In the genomic region with DNA sequence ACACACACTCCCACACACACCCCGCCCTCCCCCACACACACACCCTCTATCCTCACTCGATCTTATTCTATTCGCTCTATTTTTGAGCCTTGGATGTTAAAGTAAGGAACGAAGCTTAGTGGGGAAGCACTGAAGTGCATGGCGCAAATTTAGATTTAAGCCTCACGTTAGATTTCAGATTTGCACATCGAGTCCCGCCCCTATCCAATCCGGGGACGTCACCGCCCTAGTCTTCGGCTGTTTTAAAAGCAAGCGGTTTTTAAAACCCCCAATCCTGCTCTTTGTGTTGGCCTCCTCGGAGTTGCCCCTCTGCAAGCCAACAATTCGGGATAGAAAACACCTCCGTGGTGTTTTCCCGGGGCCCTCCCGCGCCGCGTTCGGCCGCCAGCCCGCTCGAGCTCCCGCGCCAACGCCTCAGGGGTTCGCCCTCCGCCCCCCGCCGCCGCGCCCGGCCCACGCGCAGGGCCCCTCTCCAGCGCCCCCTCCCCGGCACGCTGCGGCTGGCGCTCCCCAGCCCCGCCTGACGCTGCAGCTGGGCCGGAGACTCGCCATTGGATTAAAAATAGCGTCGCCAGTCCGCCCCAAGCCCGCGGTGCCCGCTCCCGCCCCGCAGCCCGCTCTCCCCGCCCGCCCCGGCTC, we compare ENCODE assay signal across 8 cellular contexts. TPM values are rescaled to one million over a fixed set of nuclear protein-coding genes. Genes with fewer than 3 reads are reported as not detected.
DNase-seq lines count a peak whose midpoint lies in the region; ATAC-seq and TF ChIP-seq lines count a peak whose summit lies in the region.

A gene with protein sequence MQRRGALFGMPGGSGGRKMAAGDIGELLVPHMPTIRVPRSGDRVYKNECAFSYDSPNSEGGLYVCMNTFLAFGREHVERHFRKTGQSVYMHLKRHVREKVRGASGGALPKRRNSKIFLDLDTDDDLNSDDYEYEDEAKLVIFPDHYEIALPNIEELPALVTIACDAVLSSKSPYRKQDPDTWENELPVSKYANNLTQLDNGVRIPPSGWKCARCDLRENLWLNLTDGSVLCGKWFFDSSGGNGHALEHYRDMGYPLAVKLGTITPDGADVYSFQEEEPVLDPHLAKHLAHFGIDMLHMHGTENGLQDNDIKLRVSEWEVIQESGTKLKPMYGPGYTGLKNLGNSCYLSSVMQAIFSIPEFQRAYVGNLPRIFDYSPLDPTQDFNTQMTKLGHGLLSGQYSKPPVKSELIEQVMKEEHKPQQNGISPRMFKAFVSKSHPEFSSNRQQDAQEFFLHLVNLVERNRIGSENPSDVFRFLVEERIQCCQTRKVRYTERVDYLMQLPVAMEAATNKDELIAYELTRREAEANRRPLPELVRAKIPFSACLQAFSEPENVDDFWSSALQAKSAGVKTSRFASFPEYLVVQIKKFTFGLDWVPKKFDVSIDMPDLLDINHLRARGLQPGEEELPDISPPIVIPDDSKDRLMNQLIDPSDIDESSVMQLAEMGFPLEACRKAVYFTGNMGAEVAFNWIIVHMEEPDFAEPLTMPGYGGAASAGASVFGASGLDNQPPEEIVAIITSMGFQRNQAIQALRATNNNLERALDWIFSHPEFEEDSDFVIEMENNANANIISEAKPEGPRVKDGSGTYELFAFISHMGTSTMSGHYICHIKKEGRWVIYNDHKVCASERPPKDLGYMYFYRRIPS (plus strand): TSS at position 574 of the 639 bp plus-strand sequence. CDS start 186 bp downstream, outside the sequence.

- ATAC-seq in GM21367 (IDR thresholded peaks at IDR 0.05; ENCODE audit: unreplicated experiment), result peak; percentile 57
- ATAC-seq in activated T-cell treated with anti-CD3 and anti-CD28 coated beads, Interleukin-2, amount 50 U/mL, for 4 hours, result peak; percentile 54 to 73
- peak; percentile 65 to 73 for ATAC-seq in stimulated activated naive B cell treated with anti-CD40 and anti-IgM and Interleukin-4, amounts not matched to agents 10 μg/mL and 1 μg/mL and 100 μg/mL, for 72 hours (replicated peaks)

- peak within 1 kb of the TSS; percentile 76 for H3K9ac ChIP-seq in OCI-LY3 (ENCODE audit: low read length)

- H3K4me3 Mint-ChIP-seq in activated T-cell treated with anti-CD3 and anti-CD28 coated beads, Interleukin-2, amount 50 U/mL, for 4 hours, result peak within 1 kb of the TSS; percentile 92
- peak within 1 kb of the TSS; percentile 89 to 96 for H3K4me3 Mint-ChIP-seq in stimulated activated naive B cell treated with anti-CD40 and anti-IgM and Interleukin-4, amounts not matched to agents 10 μg/mL and 1 μg/mL and 100 μg/mL, for 72 hours

- H3K9me3 ChIP-seq in OCI-LY3 (ENCODE audit: insufficient read depth, low read length) (no peaks in the 10 kb centered on the region), esophagus squamous epithelium (no peaks in the 10 kb centered on the region)

- no peak; the same call in 1 of the 2 replicates for TF ChIP-seq CTCF in OCI-LY3 (IDR thresholded peaks at IDR 0.05; ENCODE audit: low read depth, low read length)
- peak in 2 of 6 experiments; percentile 12 to 35 for TF ChIP-seq CTCF in esophagus squamous epithelium (IDR thresholded peaks at IDR 0.05)

- H3K27ac ChIP-seq in OCI-LY3 (ENCODE audit: low read length), result peak within 1 kb of the TSS; percentile 87
- H3K27ac ChIP-seq in esophagus squamous epithelium, result peak within 1 kb of the TSS; percentile 89 to 96 (median 92)

- intact Hi-C loops in esophagus squamous epithelium (cut with DNase I), result no loop called here

- H3K36me3 Mint-ChIP-seq in activated T-cell treated with anti-CD3 and anti-CD28 coated beads, Interleukin-2, amount 50 U/mL, for 4 hours (ENCODE audit: insufficient read depth), result peaks cover 7% of the 10 kb centered on the region
- peaks cover 8 to 10% of the 10 kb centered on the region in 2 donors for H3K36me3 Mint-ChIP-seq in stimulated activated naive B cell treated with anti-CD40 and anti-IgM and Interleukin-4, amounts not matched to agents 10 μg/mL and 1 μg/mL and 100 μg/mL, for 72 hours

- TF ChIP-seq POLR2A in esophagus squamous epithelium (IDR thresholded peaks at IDR 0.05), result peak in 1 of 4 donors; percentile 8

- 1 to 2% methylated on average over 16 to 18 of the region's 58 CpGs for WGBS in esophagus squamous epithelium, 2 donors

- H3K27me3 Mint-ChIP-seq in activated T-cell treated with anti-CD3 and anti-CD28 coated beads, Interleukin-2, amount 50 U/mL, for 4 hours (ENCODE audit: low read depth), result no peaks in the 10 kb centered on the region
- H3K27me3 Mint-ChIP-seq in stimulated activated naive B cell treated with anti-CD40 and anti-IgM and Interleukin-4, amounts not matched to agents 10 μg/mL and 1 μg/mL and 100 μg/mL, for 72 hours, result no peaks in the 10 kb centered on the region

- no peaks in the 10 kb centered on the region for H3K9me3 Mint-ChIP-seq in activated T-cell treated with anti-CD3 and anti-CD28 coated beads, Interleukin-2, amount 50 U/mL, for 4 hours
- H3K9me3 Mint-ChIP-seq in stimulated activated naive B cell treated with anti-CD40 and anti-IgM and Interleukin-4, amounts not matched to agents 10 μg/mL and 1 μg/mL and 100 μg/mL, for 72 hours, result peaks cover 0 to 2% of the 10 kb centered on the region in 2 donors

- peaks cover 24% of the 10 kb centered on the region for H3K4me1 ChIP-seq in OCI-LY3 (ENCODE audit: low read length)
- H3K4me1 ChIP-seq in esophagus squamous epithelium, result peaks cover 5 to 30% (median 7%) of the 10 kb centered on the region in 3 donors

- H3K36me3 ChIP-seq in OCI-LY3 (replicated peaks; ENCODE audit: low read depth, low read length), result peaks cover 9% of the 10 kb centered on the region
- no peaks in the 10 kb centered on the region for H3K36me3 ChIP-seq in esophagus squamous epithelium

- H3K4me2 ChIP-seq in OCI-LY3 (ENCODE audit: low read length), result peak within 1 kb of the TSS; percentile 77

- DNase-seq in DMS114 treated with DMSO at 0.1 percent for 48 hours (lab: John Stamatoyannopoulos, UW; ENCODE audit: unreplicated experiment), result peak; percentile 68
- peak; percentile 62 for DNase-seq in HS-5 (ENCODE audit: low read depth)
- DNase-seq in activated T-cell treated with anti-CD3 and anti-CD28 coated beads, Interleukin-2, amount 50 U/mL, for 4 hours, result peak; percentile 43
- no peak for DNase-seq in esophagus squamous epithelium (lab: John Stamatoyannopoulos, UW)
- peak; percentile 86 for DNase-seq in myocyte (ENCODE audit: low read depth)
- peak; percentile 60 for DNase-seq in stimulated activated naive B cell treated with anti-CD40 and anti-IgM and Interleukin-4, amounts not matched to agents 10 μg/mL and 1 μg/mL and 100 μg/mL, for 72 hours

- H3K4me1 Mint-ChIP-seq in activated T-cell treated with anti-CD3 and anti-CD28 coated beads, Interleukin-2, amount 50 U/mL, for 4 hours (ENCODE audit: low read depth), result peaks cover 24% of the 10 kb centered on the region
- peaks cover 22 to 33% of the 10 kb centered on the region in 2 donors for H3K4me1 Mint-ChIP-seq in stimulated activated naive B cell treated with anti-CD40 and anti-IgM and Interleukin-4, amounts not matched to agents 10 μg/mL and 1 μg/mL and 100 μg/mL, for 72 hours

- H4K20me1 ChIP-seq in OCI-LY3 (ENCODE audit: insufficient read depth, low read length), result peaks cover 18% of the 10 kb centered on the region

- peak within 1 kb of the TSS; percentile 82 for H2AFZ ChIP-seq in OCI-LY3 (ENCODE audit: low read depth, low read length)

- peaks cover 44% of the 10 kb centered on the region for H3K79me2 ChIP-seq in OCI-LY3 (ENCODE audit: low read length)

- no peaks in the 10 kb centered on the region for H3K27me3 ChIP-seq in OCI-LY3 (ENCODE audit: low read depth, low read length)
- no peaks in the 10 kb centered on the region for H3K27me3 ChIP-seq in esophagus squamous epithelium

- H3K4me3 ChIP-seq in OCI-LY3 (ENCODE audit: low read length) (peak within 1 kb of the TSS; percentile 88), esophagus squamous epithelium (peak within 1 kb of the TSS; percentile 76 to 92 (median 81))

- H3K27ac Mint-ChIP-seq in stimulated activated naive B cell treated with anti-CD40 and anti-IgM and Interleukin-4, amounts not matched to agents 10 μg/mL and 1 μg/mL and 100 μg/mL, for 72 hours, result peak within 1 kb of the TSS; percentile 98

RNA-seq across cellular contexts. Expression of the gene that starts here (rescaled TPM):
- total RNA-seq in activated T-cell treated with anti-CD3 and anti-CD28 coated beads, Interleukin-2, amount 50 U/mL, for 4 hours, result 1 to 10 TPM; 6.6 to 9.7 (median 9.1) TPM
- total RNA-seq in esophagus squamous epithelium (1 to 10 TPM; 1.5 to 6.5 (median 4.1) TPM), myocyte (29.8 and 50.1 TPM in 2 replicates)
- 9.7 TPM for polyA plus RNA-seq in myocyte (2012)
